Comparison of ENCODE assay signal across 20 cellular contexts in the genomic region with DNA sequence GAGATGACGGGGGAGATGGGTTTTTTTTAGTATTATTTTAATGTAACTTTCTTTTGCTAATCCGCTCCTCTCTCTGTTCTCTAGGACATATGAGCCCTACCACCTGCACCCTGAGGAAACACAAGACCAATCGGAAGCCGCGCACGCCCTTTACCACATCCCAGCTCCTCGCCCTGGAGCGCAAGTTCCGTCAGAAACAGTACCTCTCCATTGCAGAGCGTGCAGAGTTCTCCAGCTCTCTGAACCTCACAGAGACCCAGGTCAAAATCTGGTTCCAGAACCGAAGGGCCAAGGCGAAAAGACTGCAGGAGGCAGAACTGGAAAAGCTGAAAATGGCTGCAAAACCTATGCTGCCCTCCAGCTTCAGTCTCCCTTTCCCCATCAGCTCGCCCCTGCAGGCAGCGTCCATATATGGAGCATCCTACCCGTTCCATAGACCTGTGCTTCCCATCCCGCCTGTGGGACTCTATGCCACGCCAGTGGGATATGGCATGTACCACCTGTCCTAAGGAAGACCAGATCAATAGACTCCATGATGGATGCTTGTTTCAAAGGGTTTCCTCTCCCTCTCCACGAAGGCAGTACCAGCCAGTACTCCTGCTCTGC. TPM values are rescaled to one million over a fixed set of nuclear protein-coding genes. Genes with fewer than 3 reads are reported as not detected.
"Had no signal": no experiment of that assay in that cellular context is flagged by ENCODE, and none has a peak within 500 bp of the region (broad histone marks: within the 10 kb centered on the region; RNA-seq: fewer than 3 reads in every experiment).

No MANE protein-coding gene starts in this region.

- DNase-seq: activated CD4-positive, alpha-beta memory T cell treated with anti-CD3 and anti-CD28 coated beads, Interleukin-2, amount 10 ng/mL, durations not matched to agents 7 days and 5 days; activated CD4-positive, alpha-beta T cell treated with anti-CD3 and anti-CD28 coated beads for 36 hours; activated gamma-delta T cell treated with Interleukin-2 at 50 U/mL for 16 hours; activated naive CD8-positive, alpha-beta T cell treated with anti-CD3 and anti-CD28 coated beads for 36 hours; activated T-cell treated with anti-CD3 and anti-CD28 coated beads, Interleukin-2, amount 50 U/mL, for 72 hours; foreskin keratinocyte; head of caudate nucleus; naive B cell; occipital lobe; psoas muscle; right lobe of liver; spleen; stimulated activated CD4-positive, alpha-beta T cell treated with anti-CD3 and anti-CD28 coated beads, Interleukin-1b, Interleukin-23, amount 100 ng/mL, for 48 hours; stimulated activated naive B cell treated with anti-CD40 and anti-IgM and Interleukin-4, amounts not matched to agents 10 μg/mL and 1 μg/mL and 100 μg/mL, for 72 hours; T-cell; T1000 had no signal

- H3K27ac ChIP-seq: breast epithelium, foreskin keratinocyte, psoas muscle, right lobe of liver, spleen, tibial nerve, VCaP had no signal

- H3K4me3 Mint-ChIP-seq: activated CD4-positive, alpha-beta memory T cell treated with anti-CD3 and anti-CD28 coated beads, Interleukin-2, amount 10 ng/mL, durations not matched to agents 7 days and 5 days; activated CD4-positive, alpha-beta T cell treated with anti-CD3 and anti-CD28 coated beads for 36 hours; activated naive CD8-positive, alpha-beta T cell treated with anti-CD3 and anti-CD28 coated beads for 36 hours; activated T-cell treated with anti-CD3 and anti-CD28 coated beads, Interleukin-2, amount 50 U/mL, for 72 hours; naive B cell; stimulated activated naive B cell treated with anti-CD40 and anti-IgM and Interleukin-4, amounts not matched to agents 10 μg/mL and 1 μg/mL and 100 μg/mL, for 72 hours; T-cell had no signal

- H3K9me3 Mint-ChIP-seq: activated CD4-positive, alpha-beta memory T cell treated with anti-CD3 and anti-CD28 coated beads, Interleukin-2, amount 10 ng/mL, durations not matched to agents 7 days and 5 days; activated naive CD8-positive, alpha-beta T cell treated with anti-CD3 and anti-CD28 coated beads for 36 hours; activated T-cell treated with anti-CD3 and anti-CD28 coated beads, Interleukin-2, amount 50 U/mL, for 72 hours; stimulated activated naive B cell treated with anti-CD40 and anti-IgM and Interleukin-4, amounts not matched to agents 10 μg/mL and 1 μg/mL and 100 μg/mL, for 72 hours; T-cell had no signal

- H3K4me1 ChIP-seq: breast epithelium, foreskin keratinocyte, psoas muscle had no signal

- H3K36me3 Mint-ChIP-seq: activated naive CD8-positive, alpha-beta T cell treated with anti-CD3 and anti-CD28 coated beads for 36 hours; T-cell had no signal

- H3K36me3 ChIP-seq: breast epithelium, right lobe of liver, tibial nerve had no signal

- H3K4me3 ChIP-seq: breast epithelium, psoas muscle, right lobe of liver, spleen, tibial nerve had no signal

- H3K4me1 Mint-ChIP-seq: activated CD4-positive, alpha-beta memory T cell treated with anti-CD3 and anti-CD28 coated beads, Interleukin-2, amount 10 ng/mL, durations not matched to agents 7 days and 5 days; activated CD4-positive, alpha-beta T cell treated with anti-CD3 and anti-CD28 coated beads for 36 hours had no signal

- H3K27ac Mint-ChIP-seq: activated CD4-positive, alpha-beta memory T cell treated with anti-CD3 and anti-CD28 coated beads, Interleukin-2, amount 10 ng/mL, durations not matched to agents 7 days and 5 days; activated CD4-positive, alpha-beta T cell treated with anti-CD3 and anti-CD28 coated beads for 36 hours; activated naive CD8-positive, alpha-beta T cell treated with anti-CD3 and anti-CD28 coated beads for 36 hours; activated T-cell treated with anti-CD3 and anti-CD28 coated beads, Interleukin-2, amount 50 U/mL, for 72 hours; stimulated activated naive B cell treated with anti-CD40 and anti-IgM and Interleukin-4, amounts not matched to agents 10 μg/mL and 1 μg/mL and 100 μg/mL, for 72 hours; T-cell had no signal

- FAIRE-seq: endothelial cell of umbilical vein had no signal

- H3K9me3 ChIP-seq: breast epithelium, psoas muscle, right lobe of liver, spleen, tibial nerve had no signal

- ATAC-seq: activated CD4-positive, alpha-beta T cell treated with anti-CD3 and anti-CD28 coated beads for 36 hours; activated T-cell treated with anti-CD3 and anti-CD28 coated beads, Interleukin-2, amount 50 U/mL, for 72 hours; foreskin keratinocyte; psoas muscle; right lobe of liver; stimulated activated naive B cell treated with anti-CD40 and anti-IgM and Interleukin-4, amounts not matched to agents 10 μg/mL and 1 μg/mL and 100 μg/mL, for 72 hours; T-cell had no signal

RNA-seq across cellular contexts. Expression of a gene that starts 4.8 kb away (rescaled TPM):
- total RNA-seq: activated CD4-positive, alpha-beta memory T cell treated with anti-CD3 and anti-CD28 coated beads, Interleukin-2, amount 10 ng/mL, durations not matched to agents 7 days and 5 days; activated CD4-positive, alpha-beta T cell treated with anti-CD3 and anti-CD28 coated beads for 36 hours; activated naive CD8-positive, alpha-beta T cell treated with anti-CD3 and anti-CD28 coated beads for 36 hours; endothelial cell of umbilical vein; occipital lobe; right lobe of liver; T-cell had no signal
- polyA plus RNA-seq: endothelial cell of umbilical vein had no signal
